ENCODE assay signal across 1 cellular context in the genomic region with DNA sequence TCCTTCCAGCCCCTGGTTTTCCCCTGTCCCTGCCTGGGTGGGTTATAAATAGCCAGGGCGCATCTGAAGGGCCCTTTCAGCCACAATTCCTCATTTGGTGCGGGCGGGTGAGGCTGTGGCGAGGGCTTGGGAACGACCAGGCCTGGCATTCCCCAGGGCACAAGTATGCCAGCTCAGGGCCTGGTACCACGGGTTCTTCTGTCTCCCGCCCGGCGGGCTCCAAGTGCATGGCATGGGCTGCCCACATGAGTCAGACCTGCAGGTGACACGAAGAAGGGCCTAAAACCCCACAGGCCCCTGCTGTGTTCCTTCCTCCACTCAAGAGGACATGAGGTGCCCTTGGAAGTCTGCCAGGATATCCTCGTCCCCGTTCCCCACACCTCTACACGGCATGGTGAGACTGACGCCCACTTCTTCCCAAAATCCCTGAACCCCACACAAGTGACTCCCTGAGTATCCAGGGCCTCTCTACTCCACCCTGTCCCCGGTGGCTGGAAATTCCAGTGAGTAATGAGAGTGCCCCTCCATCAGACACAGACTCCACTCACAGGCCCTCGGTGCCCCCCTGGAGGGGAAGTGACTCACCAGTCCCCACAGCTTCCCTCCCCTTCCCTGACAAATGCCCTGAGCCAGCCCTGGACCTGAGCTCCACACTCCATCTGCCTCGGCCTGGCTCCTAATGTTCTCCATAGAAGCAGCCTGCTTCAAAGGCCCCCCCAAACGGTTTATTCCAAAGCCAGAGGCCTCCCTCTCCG.
A peak's percentile ranks its signal among the peaks of the same experiment; 100 is the strongest.
TF ChIP-seq lines count a peak whose summit lies in the region.

No MANE protein-coding gene starts in this region.

TF ChIP-seq in HepG2, 621 proteins besides CTCF, POLR2A, EP300 and RAD21 (continued from another document and continues in another):
- no peak for TF ChIP-seq FOXA1 (IDR thresholded peaks at IDR 0.05)
- TF ChIP-seq FOXA1 (CRISPR knock-in tag; IDR thresholded peaks at IDR 0.05): no peak
- 0 out of 2 replicates have a peak, but pooled peaks have one; percentile 17 for TF ChIP-seq RARA (CRISPR knock-in tag; IDR thresholded peaks at IDR 0.05)
- peak; percentile 49; the same call in 1 of the 2 replicates for TF ChIP-seq SRY (CRISPR knock-in tag; IDR thresholded peaks at IDR 0.05)
- TF ChIP-seq, protein P1, sequence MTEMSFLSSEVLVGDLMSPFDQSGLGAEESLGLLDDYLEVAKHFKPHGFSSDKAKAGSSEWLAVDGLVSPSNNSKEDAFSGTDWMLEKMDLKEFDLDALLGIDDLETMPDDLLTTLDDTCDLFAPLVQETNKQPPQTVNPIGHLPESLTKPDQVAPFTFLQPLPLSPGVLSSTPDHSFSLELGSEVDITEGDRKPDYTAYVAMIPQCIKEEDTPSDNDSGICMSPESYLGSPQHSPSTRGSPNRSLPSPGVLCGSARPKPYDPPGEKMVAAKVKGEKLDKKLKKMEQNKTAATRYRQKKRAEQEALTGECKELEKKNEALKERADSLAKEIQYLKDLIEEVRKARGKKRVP (CRISPR knock-in tag; IDR thresholded peaks at IDR 0.05): no peak; a peak in 1 of 4 replicates
- 0 out of 2 replicates have a peak, but pooled peaks have one; percentile 62 for TF ChIP-seq NFATC3 (CRISPR knock-in tag; IDR thresholded peaks at IDR 0.05)
- no peak for TF ChIP-seq GTF2F1 (IDR thresholded peaks at IDR 0.05; ENCODE audit: low read length)
- no peak for TF ChIP-seq ZNF18 (CRISPR knock-in tag; IDR thresholded peaks at IDR 0.05; ENCODE audit: insufficient replicate concordance)
- TF ChIP-seq WIZ (CRISPR knock-in tag; IDR thresholded peaks at IDR 0.05): no peak
- TF ChIP-seq ZNF709 (CRISPR knock-in tag; IDR thresholded peaks at IDR 0.05): no peak
- no peak for TF ChIP-seq CBX5 (CRISPR knock-in tag; IDR thresholded peaks at IDR 0.05; ENCODE audit: borderline replicate concordance)
- TF ChIP-seq ZNF614 (CRISPR knock-in tag; IDR thresholded peaks at IDR 0.05; ENCODE audit: borderline replicate concordance): no peak
- TF ChIP-seq ELF4 (CRISPR knock-in tag; IDR thresholded peaks at IDR 0.05; ENCODE audit: borderline replicate concordance): no peak
- TF ChIP-seq ZNF10 (CRISPR knock-in tag; IDR thresholded peaks at IDR 0.05; ENCODE audit: borderline replicate concordance, low read depth): no peak
- TF ChIP-seq SP140L (CRISPR knock-in tag; IDR thresholded peaks at IDR 0.05; ENCODE audit: borderline replicate concordance): no peak
- no peak for TF ChIP-seq ZBTB49 (CRISPR knock-in tag; IDR thresholded peaks at IDR 0.05; ENCODE audit: borderline replicate concordance)
- peak; percentile 18; the same call in 1 of the 2 replicates for TF ChIP-seq TFAP4 (IDR thresholded peaks at IDR 0.05; ENCODE audit: borderline replicate concordance, low read depth)
- no peak for TF ChIP-seq ZNF790 (CRISPR knock-in tag; IDR thresholded peaks at IDR 0.05; ENCODE audit: borderline replicate concordance)
- no peak for TF ChIP-seq ZSCAN5A (CRISPR knock-in tag; IDR thresholded peaks at IDR 0.05; ENCODE audit: borderline replicate concordance)
- no peak for TF ChIP-seq ZNF496 (CRISPR knock-in tag; IDR thresholded peaks at IDR 0.05; ENCODE audit: insufficient replicate concordance)
- TF ChIP-seq NFRKB (IDR thresholded peaks at IDR 0.05): no peak
- TF ChIP-seq GTF3A (CRISPR knock-in tag; conservative IDR thresholded peaks at IDR 0.05): no peak
- no peak for TF ChIP-seq SP5 (CRISPR knock-in tag; IDR thresholded peaks at IDR 0.05; ENCODE audit: borderline replicate concordance, low read depth)
- no peak for TF ChIP-seq PHF5A (CRISPR knock-in tag; IDR thresholded peaks at IDR 0.05; ENCODE audit: low read depth, unreplicated experiment)
- no peak for TF ChIP-seq REL (CRISPR knock-in tag; conservative IDR thresholded peaks at IDR 0.05)
- TF ChIP-seq, protein P2, sequence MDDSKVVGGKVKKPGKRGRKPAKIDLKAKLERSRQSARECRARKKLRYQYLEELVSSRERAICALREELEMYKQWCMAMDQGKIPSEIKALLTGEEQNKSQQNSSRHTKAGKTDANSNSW (CRISPR knock-in tag; IDR thresholded peaks at IDR 0.05; ENCODE audit: borderline replicate concordance): no peak
- TF ChIP-seq ETV6 (CRISPR knock-in tag; conservative IDR thresholded peaks at IDR 0.05): no peak
- no peak for TF ChIP-seq HNRNPLL (IDR thresholded peaks at IDR 0.05; ENCODE audit: low read depth, low read length, poor library complexity, severe bottlenecking)
- TF ChIP-seq, protein P3, sequence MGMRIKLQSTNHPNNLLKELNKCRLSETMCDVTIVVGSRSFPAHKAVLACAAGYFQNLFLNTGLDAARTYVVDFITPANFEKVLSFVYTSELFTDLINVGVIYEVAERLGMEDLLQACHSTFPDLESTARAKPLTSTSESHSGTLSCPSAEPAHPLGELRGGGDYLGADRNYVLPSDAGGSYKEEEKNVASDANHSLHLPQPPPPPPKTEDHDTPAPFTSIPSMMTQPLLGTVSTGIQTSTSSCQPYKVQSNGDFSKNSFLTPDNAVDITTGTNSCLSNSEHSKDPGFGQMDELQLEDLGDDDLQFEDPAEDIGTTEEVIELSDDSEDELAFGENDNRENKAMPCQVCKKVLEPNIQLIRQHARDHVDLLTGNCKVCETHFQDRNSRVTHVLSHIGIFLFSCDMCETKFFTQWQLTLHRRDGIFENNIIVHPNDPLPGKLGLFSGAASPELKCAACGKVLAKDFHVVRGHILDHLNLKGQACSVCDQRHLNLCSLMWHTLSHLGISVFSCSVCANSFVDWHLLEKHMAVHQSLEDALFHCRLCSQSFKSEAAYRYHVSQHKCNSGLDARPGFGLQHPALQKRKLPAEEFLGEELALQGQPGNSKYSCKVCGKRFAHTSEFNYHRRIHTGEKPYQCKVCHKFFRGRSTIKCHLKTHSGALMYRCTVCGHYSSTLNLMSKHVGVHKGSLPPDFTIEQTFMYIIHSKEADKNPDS (CRISPR knock-in tag; IDR thresholded peaks at IDR 0.05): no peak
- TF ChIP-seq KMT2B (CRISPR knock-in tag; IDR thresholded peaks at IDR 0.05): no peak
- TF ChIP-seq FOSL1 (CRISPR knock-in tag; IDR thresholded peaks at IDR 0.05; ENCODE audit: borderline replicate concordance): peak; percentile 64; the same call in 1 of the 2 replicates
- TF ChIP-seq DNMT3B (CRISPR knock-in tag; conservative IDR thresholded peaks at IDR 0.05): no peak
- TF ChIP-seq ZNF816 (CRISPR knock-in tag; IDR thresholded peaks at IDR 0.05; ENCODE audit: borderline replicate concordance): no peak
- no peak for TF ChIP-seq TRAFD1 (CRISPR knock-in tag; IDR thresholded peaks at IDR 0.05; ENCODE audit: borderline replicate concordance)
- TF ChIP-seq, protein P4, sequence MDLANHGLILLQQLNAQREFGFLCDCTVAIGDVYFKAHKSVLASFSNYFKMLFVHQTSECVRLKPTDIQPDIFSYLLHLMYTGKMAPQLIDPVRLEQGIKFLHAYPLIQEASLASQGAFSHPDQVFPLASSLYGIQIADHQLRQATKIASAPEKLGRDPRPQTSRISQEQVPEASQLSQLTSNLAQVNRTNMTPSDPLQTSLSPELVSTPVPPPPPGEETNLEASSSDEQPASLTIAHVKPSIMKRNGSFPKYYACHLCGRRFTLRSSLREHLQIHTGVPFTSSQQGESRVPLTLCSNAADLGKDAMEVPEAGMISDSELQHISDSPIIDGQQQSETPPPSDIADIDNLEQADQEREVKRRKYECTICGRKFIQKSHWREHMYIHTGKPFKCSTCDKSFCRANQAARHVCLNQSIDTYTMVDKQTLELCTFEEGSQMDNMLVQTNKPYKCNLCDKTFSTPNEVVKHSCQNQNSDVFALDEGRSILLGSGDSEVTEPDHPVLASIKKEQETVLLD (CRISPR knock-in tag; IDR thresholded peaks at IDR 0.05; ENCODE audit: low read depth): no peak
- no peak for TF ChIP-seq RFXANK (CRISPR knock-in tag; IDR thresholded peaks at IDR 0.05)
- no peak for TF ChIP-seq ZNF251 (CRISPR knock-in tag; IDR thresholded peaks at IDR 0.05)
- peak; percentile 55 for TF ChIP-seq ARID5B (CRISPR knock-in tag; IDR thresholded peaks at IDR 0.05)
- TF ChIP-seq YEATS4 (CRISPR knock-in tag; IDR thresholded peaks at IDR 0.05; ENCODE audit: borderline replicate concordance): no peak
- no peak for TF ChIP-seq MTF1 (CRISPR knock-in tag; IDR thresholded peaks at IDR 0.05)
